ENCODE assay signal across 18 cellular contexts in the genomic region with DNA sequence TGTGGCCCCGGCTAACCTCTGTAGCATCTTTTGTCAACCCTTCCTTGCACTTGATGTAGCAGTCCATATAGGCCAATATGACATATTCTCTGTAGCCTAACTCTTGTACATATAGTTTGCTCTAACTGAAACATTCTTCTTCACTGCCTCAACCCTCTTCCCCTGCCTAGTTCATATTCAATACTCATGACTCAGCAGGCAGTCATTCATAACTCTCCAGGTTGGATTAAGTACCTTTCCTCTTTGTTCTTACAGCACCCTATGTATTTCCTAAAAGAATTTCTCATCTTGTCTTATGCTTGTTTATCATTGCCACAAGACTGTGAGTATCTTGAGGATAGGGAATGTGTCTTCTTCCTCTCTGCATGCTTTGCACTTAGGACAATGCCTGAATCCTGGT.
"Had no signal": no experiment of that assay in that cellular context is flagged by ENCODE, and none has a peak within 500 bp of the region (broad histone marks: within the 10 kb centered on the region; RNA-seq: fewer than 3 reads in every experiment).

No MANE protein-coding gene starts in this region.

- ATAC-seq: activated CD8-positive, alpha-beta T cell treated with anti-CD3 and anti-CD28 coated beads for 36 hours; effector memory CD8-positive, alpha-beta T cell; naive thymus-derived CD8-positive, alpha-beta T cell; pancreas; stimulated activated naive B cell treated with anti-CD40 and anti-IgM and Interleukin-4, amounts not matched to agents 10 μg/mL and 1 μg/mL and 100 μg/mL, for 72 hours; WTC11 had no signal

- H3K4me1 Mint-ChIP-seq: activated naive CD8-positive, alpha-beta T cell treated with anti-CD3 and anti-CD28 coated beads, Interleukin-2, amount 10 ng/mL, durations not matched to agents 7 days and 5 days; WTC11 had no signal

- H3K27me3 Mint-ChIP-seq: activated CD8-positive, alpha-beta T cell treated with anti-CD3 and anti-CD28 coated beads for 36 hours; activated naive CD8-positive, alpha-beta T cell treated with anti-CD3 and anti-CD28 coated beads, Interleukin-2, amount 10 ng/mL, durations not matched to agents 7 days and 5 days; dendritic cell treated with granulocyte-macrophage colony-stimulating factor and Interleukin-4, amounts not matched to agents 40 ng/mL and 50 ng/mL, for 4 days; effector memory CD8-positive, alpha-beta T cell; naive thymus-derived CD8-positive, alpha-beta T cell; stimulated activated naive B cell treated with anti-CD40 and anti-IgM and Interleukin-4, amounts not matched to agents 10 μg/mL and 1 μg/mL and 100 μg/mL, for 72 hours had no signal

- H3K27ac ChIP-seq: brain microvascular endothelial cell, hepatocyte, left ventricle myocardium inferior, pancreas, thyroid gland had no signal

- H3K27ac Mint-ChIP-seq: activated CD8-positive, alpha-beta T cell treated with anti-CD3 and anti-CD28 coated beads for 36 hours; activated naive CD8-positive, alpha-beta T cell treated with anti-CD3 and anti-CD28 coated beads, Interleukin-2, amount 10 ng/mL, durations not matched to agents 7 days and 5 days; activated T-helper 1 cell treated with anti-CD3 and anti-CD28 coated beads, Interleukin-12 subunit alpha, Interleukin-12 subunit beta, Interleukin-2, Interleukin-4 antibody, amounts not matched to agents 30 ng/mL and 10 ng/mL and 1 ng/mL, durations not matched to agents 14 hours and 24 hours and 36 hours; dendritic cell treated with granulocyte-macrophage colony-stimulating factor and Interleukin-4, amounts not matched to agents 40 ng/mL and 50 ng/mL, for 4 days; stimulated activated naive B cell treated with anti-CD40 and anti-IgM and Interleukin-4, amounts not matched to agents 10 μg/mL and 1 μg/mL and 100 μg/mL, for 72 hours; WTC11 had no signal

- DNase-seq: activated CD4-positive, alpha-beta T cell treated with anti-CD3 and anti-CD28 coated beads for 48 hours; activated CD8-positive, alpha-beta memory T cell treated with anti-CD3 and anti-CD28 coated beads, Interleukin-2, amount 50 U/mL, for 4 hours; activated CD8-positive, alpha-beta T cell treated with anti-CD3 and anti-CD28 coated beads for 36 hours; activated naive CD8-positive, alpha-beta T cell treated with anti-CD3 and anti-CD28 coated beads, Interleukin-2, amount 10 ng/mL, durations not matched to agents 7 days and 5 days; anterior cingulate cortex; brain microvascular endothelial cell; effector memory CD8-positive, alpha-beta T cell; left ventricle myocardium inferior; mesenchymal stem cell; naive thymus-derived CD8-positive, alpha-beta T cell; pancreas; stimulated activated CD4-positive, alpha-beta T cell treated with anti-CD3 and anti-CD28 coated beads, Interleukin-2, amount 100 ng/mL, for 48 hours; stimulated activated naive B cell treated with anti-CD40 and anti-IgM and Interleukin-4, amounts not matched to agents 10 μg/mL and 1 μg/mL and 100 μg/mL, for 72 hours; thyroid gland had no signal

- H3K4me3 Mint-ChIP-seq: activated CD8-positive, alpha-beta T cell treated with anti-CD3 and anti-CD28 coated beads for 36 hours; activated naive CD8-positive, alpha-beta T cell treated with anti-CD3 and anti-CD28 coated beads, Interleukin-2, amount 10 ng/mL, durations not matched to agents 7 days and 5 days; activated T-helper 1 cell treated with anti-CD3 and anti-CD28 coated beads, Interleukin-12 subunit alpha, Interleukin-12 subunit beta, Interleukin-2, Interleukin-4 antibody, amounts not matched to agents 30 ng/mL and 10 ng/mL and 1 ng/mL, durations not matched to agents 14 hours and 24 hours and 36 hours; dendritic cell treated with granulocyte-macrophage colony-stimulating factor and Interleukin-4, amounts not matched to agents 40 ng/mL and 50 ng/mL, for 4 days; effector memory CD8-positive, alpha-beta T cell; naive thymus-derived CD8-positive, alpha-beta T cell; stimulated activated naive B cell treated with anti-CD40 and anti-IgM and Interleukin-4, amounts not matched to agents 10 μg/mL and 1 μg/mL and 100 μg/mL, for 72 hours; WTC11 had no signal

- H3K9me3 Mint-ChIP-seq: activated CD8-positive, alpha-beta T cell treated with anti-CD3 and anti-CD28 coated beads for 36 hours; activated naive CD8-positive, alpha-beta T cell treated with anti-CD3 and anti-CD28 coated beads, Interleukin-2, amount 10 ng/mL, durations not matched to agents 7 days and 5 days; dendritic cell treated with granulocyte-macrophage colony-stimulating factor and Interleukin-4, amounts not matched to agents 40 ng/mL and 50 ng/mL, for 4 days; effector memory CD8-positive, alpha-beta T cell had no signal

- H3K27me3 ChIP-seq: brain microvascular endothelial cell, hepatocyte, pancreas, thyroid gland had no signal

- H3K4me1 ChIP-seq: left ventricle myocardium inferior, pancreas, thyroid gland had no signal
